1 cellular context compared by ENCODE assay signal in genomic region chr17:50426814-50427787, GRCh38.
TF ChIP-seq lines count a peak whose summit lies in the region.

No MANE protein-coding gene starts in this region.

TF ChIP-seq in HEK293, 187 proteins besides CTCF, POLR2A, EP300 and RAD21 (continued from another document and continues in another):
- TF ChIP-seq ZBTB10 (tag by site-specific recombination; IDR thresholded peaks at IDR 0.05) (peak; percentile 78; the same call in 1 of the 2 replicates), ZNF24 (tag by site-specific recombination; IDR thresholded peaks at IDR 0.05) (peak; percentile 82), PRDM1 (tag by site-specific recombination; IDR thresholded peaks at IDR 0.05) (peak; percentile 41; the same call in 1 of the 2 replicates), ZBTB21 (tag by site-specific recombination; IDR thresholded peaks at IDR 0.05) (no peak), ZNF302 (tag by site-specific recombination; IDR thresholded peaks at IDR 0.05; ENCODE audit: low read depth) (no peak), ZNF596 (tag by site-specific recombination; IDR thresholded peaks at IDR 0.05) (no peak), ZNF148 (tag by site-specific recombination; IDR thresholded peaks at IDR 0.05; ENCODE audit: borderline replicate concordance) (no peak), KLF7 (tag by site-specific recombination; IDR thresholded peaks at IDR 0.05; ENCODE audit: borderline replicate concordance) (no peak), ZNF335 (tag by site-specific recombination; conservative IDR thresholded peaks at IDR 0.05) (peak; percentile 65), ZNF416 (tag by site-specific recombination; IDR thresholded peaks at IDR 0.05) (no peak), WT1 (tag by site-specific recombination; IDR thresholded peaks at IDR 0.05) (no peak), ZNF423 (tag by site-specific recombination; IDR thresholded peaks at IDR 0.05) (no peak), ZBTB17 (tag by site-specific recombination; IDR thresholded peaks at IDR 0.05) (peak; percentile 88), ZNF837 (tag by site-specific recombination; IDR thresholded peaks at IDR 0.05) (no peak), ZNF146 (tag by site-specific recombination; IDR thresholded peaks at IDR 0.05) (no peak), ZNF747 (tag by site-specific recombination; IDR thresholded peaks at IDR 0.05) (no peak), ZSCAN4 (tag by site-specific recombination; IDR thresholded peaks at IDR 0.05) (no peak), ZNF184 (tag by site-specific recombination; IDR thresholded peaks at IDR 0.05) (no peak), ZNF626 (tag by site-specific recombination; IDR thresholded peaks at IDR 0.05) (no peak), ZNF548 (tag by site-specific recombination; IDR thresholded peaks at IDR 0.05) (no peak), KLF9 (tag by site-specific recombination; IDR thresholded peaks at IDR 0.05; ENCODE audit: low read depth) (no peak), ZNF585B (tag by site-specific recombination; IDR thresholded peaks at IDR 0.05) (no peak), ZXDB (tag by site-specific recombination; IDR thresholded peaks at IDR 0.05) (peak; percentile 52), ZNF610 (tag by site-specific recombination; IDR thresholded peaks at IDR 0.05; ENCODE audit: borderline replicate concordance) (no peak), ZNF433 (tag by site-specific recombination; IDR thresholded peaks at IDR 0.05; ENCODE audit: low read depth) (no peak), ZNF391 (tag by site-specific recombination; IDR thresholded peaks at IDR 0.05; ENCODE audit: borderline replicate concordance, low read depth) (no peak), ZNF133 (tag by site-specific recombination; IDR thresholded peaks at IDR 0.05) (no peak), ZNF701 (tag by site-specific recombination; IDR thresholded peaks at IDR 0.05) (no peak), HOXA7 (CRISPR knock-in tag; IDR thresholded peaks at IDR 0.05; ENCODE audit: borderline replicate concordance) (no peak), ZNF707 (tag by site-specific recombination; IDR thresholded peaks at IDR 0.05) (no peak), ZNF510 (tag by site-specific recombination; IDR thresholded peaks at IDR 0.05; ENCODE audit: insufficient replicate concordance) (no peak), KLF16 (tag by site-specific recombination; IDR thresholded peaks at IDR 0.05) (no peak), ZNF324 (tag by site-specific recombination; IDR thresholded peaks at IDR 0.05) (no peak), ZSCAN30 (tag by site-specific recombination; IDR thresholded peaks at IDR 0.05) (0 out of 2 replicates have a peak, but pooled peaks have one; percentile 20), ZBTB20 (tag by site-specific recombination; IDR thresholded peaks at IDR 0.05) (peak; percentile 34; the same call in 1 of the 2 replicates), ZNF791 (tag by site-specific recombination; IDR thresholded peaks at IDR 0.05) (no peak), SP2 (tag by site-specific recombination; IDR thresholded peaks at IDR 0.05) (peak; percentile 31), ZNF157 (tag by site-specific recombination; IDR thresholded peaks at IDR 0.05) (no peak), ZNF529 (tag by site-specific recombination; IDR thresholded peaks at IDR 0.05; ENCODE audit: insufficient replicate concordance) (no peak), ZIC2 (tag by site-specific recombination; IDR thresholded peaks at IDR 0.05) (no peak), BCL11B (tag by site-specific recombination; IDR thresholded peaks at IDR 0.05; ENCODE audit: low read depth) (no peak), ZNF16 (tag by site-specific recombination; IDR thresholded peaks at IDR 0.05; ENCODE audit: low read depth) (no peak), PBX3 (CRISPR knock-in tag; IDR thresholded peaks at IDR 0.05) (no peak), ZNF560 (tag by site-specific recombination; IDR thresholded peaks at IDR 0.05; ENCODE audit: borderline replicate concordance) (no peak), ZNF140 (tag by site-specific recombination; IDR thresholded peaks at IDR 0.05) (no peak), KLF8 (tag by site-specific recombination; IDR thresholded peaks at IDR 0.05) (peak; percentile 48; the same call in 1 of the 2 replicates)
- TF ChIP-seq, protein P1, sequence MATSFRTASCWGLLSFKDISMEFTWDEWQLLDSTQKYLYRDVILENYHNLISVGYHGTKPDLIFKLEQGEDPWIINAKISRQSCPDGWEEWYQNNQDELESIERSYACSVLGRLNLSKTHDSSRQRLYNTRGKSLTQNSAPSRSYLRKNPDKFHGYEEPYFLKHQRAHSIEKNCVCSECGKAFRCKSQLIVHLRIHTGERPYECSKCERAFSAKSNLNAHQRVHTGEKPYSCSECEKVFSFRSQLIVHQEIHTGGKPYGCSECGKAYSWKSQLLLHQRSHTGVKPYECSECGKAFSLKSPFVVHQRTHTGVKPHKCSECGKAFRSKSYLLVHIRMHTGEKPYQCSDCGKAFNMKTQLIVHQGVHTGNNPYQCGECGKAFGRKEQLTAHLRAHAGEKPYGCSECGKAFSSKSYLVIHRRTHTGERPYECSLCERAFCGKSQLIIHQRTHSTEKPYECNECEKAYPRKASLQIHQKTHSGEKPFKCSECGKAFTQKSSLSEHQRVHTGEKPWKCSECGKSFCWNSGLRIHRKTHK (tag by site-specific recombination; IDR thresholded peaks at IDR 0.05): no peak
- TF ChIP-seq, protein P2, sequence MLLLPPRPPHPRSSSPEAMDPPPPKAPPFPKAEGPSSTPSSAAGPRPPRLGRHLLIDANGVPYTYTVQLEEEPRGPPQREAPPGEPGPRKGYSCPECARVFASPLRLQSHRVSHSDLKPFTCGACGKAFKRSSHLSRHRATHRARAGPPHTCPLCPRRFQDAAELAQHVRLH (tag by site-specific recombination; IDR thresholded peaks at IDR 0.05): peak; percentile 24; the same call in 1 of the 2 replicates
- TF ChIP-seq, protein P3, sequence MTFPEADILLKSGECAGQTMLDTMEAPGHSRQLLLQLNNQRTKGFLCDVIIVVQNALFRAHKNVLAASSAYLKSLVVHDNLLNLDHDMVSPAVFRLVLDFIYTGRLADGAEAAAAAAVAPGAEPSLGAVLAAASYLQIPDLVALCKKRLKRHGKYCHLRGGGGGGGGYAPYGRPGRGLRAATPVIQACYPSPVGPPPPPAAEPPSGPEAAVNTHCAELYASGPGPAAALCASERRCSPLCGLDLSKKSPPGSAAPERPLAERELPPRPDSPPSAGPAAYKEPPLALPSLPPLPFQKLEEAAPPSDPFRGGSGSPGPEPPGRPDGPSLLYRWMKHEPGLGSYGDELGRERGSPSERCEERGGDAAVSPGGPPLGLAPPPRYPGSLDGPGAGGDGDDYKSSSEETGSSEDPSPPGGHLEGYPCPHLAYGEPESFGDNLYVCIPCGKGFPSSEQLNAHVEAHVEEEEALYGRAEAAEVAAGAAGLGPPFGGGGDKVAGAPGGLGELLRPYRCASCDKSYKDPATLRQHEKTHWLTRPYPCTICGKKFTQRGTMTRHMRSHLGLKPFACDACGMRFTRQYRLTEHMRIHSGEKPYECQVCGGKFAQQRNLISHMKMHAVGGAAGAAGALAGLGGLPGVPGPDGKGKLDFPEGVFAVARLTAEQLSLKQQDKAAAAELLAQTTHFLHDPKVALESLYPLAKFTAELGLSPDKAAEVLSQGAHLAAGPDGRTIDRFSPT (tag by site-specific recombination; IDR thresholded peaks at IDR 0.05): no peak
- TF ChIP-seq, protein P4, sequence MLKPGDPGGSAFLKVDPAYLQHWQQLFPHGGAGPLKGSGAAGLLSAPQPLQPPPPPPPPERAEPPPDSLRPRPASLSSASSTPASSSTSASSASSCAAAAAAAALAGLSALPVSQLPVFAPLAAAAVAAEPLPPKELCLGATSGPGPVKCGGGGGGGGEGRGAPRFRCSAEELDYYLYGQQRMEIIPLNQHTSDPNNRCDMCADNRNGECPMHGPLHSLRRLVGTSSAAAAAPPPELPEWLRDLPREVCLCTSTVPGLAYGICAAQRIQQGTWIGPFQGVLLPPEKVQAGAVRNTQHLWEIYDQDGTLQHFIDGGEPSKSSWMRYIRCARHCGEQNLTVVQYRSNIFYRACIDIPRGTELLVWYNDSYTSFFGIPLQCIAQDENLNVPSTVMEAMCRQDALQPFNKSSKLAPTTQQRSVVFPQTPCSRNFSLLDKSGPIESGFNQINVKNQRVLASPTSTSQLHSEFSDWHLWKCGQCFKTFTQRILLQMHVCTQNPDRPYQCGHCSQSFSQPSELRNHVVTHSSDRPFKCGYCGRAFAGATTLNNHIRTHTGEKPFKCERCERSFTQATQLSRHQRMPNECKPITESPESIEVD (tag by site-specific recombination; IDR thresholded peaks at IDR 0.05): no peak
